ENCODE assay signal across 2 cellular contexts in the genomic region with DNA sequence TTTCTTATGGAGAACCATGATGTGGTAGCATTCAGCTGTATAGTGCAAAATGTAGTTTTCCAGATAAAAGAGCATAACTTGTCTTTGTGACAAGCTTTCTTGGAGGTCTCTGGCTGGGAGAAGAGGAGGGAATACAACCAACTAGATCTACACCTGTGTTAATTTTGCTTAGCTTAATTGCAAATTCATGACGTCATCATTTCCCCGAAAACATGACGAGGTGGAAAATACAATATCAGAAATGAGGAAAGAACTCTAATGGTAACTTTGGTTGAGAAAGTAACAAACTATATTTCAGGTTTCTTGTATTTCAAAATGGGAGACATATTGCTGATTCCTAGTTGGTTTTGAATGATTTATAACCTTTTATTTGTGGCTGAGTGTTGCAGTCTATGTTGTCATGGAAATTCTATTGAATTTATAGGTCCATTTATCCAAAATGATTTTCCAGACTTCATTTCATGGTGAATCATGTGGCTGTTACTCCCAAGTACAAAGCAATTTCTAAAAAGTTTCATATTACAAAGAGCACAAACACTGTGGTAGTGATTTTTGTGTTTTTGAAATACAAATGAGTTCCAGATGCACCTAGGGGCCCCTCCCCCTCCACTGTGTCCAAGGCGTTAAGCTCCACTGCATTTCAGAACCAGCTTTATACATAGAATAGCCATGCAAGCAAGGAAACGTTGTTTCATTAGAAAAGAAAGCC.
TF ChIP-seq lines count a peak whose summit lies in the region.

No MANE protein-coding gene starts in this region.

TF ChIP-seq in HepG2, 621 proteins besides CTCF, POLR2A, EP300 and RAD21:
- TF ChIP-seq MAFK (conservative IDR thresholded peaks at IDR 0.05 in 1 of 2, IDR thresholded peaks at IDR 0.05 in 1 of 2; ENCODE audit: low read length in 2 of 2) = peak; percentile 22 to 43; a peak in 1 of 4 replicates
- TF ChIP-seq, protein P1, sequence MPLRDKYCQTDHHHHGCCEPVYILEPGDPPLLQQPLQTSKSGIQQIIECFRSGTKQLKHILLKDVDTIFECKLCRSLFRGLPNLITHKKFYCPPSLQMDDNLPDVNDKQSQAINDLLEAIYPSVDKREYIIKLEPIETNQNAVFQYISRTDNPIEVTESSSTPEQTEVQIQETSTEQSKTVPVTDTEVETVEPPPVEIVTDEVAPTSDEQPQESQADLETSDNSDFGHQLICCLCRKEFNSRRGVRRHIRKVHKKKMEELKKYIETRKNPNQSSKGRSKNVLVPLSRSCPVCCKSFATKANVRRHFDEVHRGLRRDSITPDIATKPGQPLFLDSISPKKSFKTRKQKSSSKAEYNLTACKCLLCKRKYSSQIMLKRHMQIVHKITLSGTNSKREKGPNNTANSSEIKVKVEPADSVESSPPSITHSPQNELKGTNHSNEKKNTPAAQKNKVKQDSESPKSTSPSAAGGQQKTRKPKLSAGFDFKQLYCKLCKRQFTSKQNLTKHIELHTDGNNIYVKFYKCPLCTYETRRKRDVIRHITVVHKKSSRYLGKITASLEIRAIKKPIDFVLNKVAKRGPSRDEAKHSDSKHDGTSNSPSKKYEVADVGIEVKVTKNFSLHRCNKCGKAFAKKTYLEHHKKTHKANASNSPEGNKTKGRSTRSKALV (CRISPR knock-in tag; IDR thresholded peaks at IDR 0.05) = no peak
- TF ChIP-seq MAFF (IDR thresholded peaks at IDR 0.05; ENCODE audit: low read depth, low read length) = peak; percentile 35; the same call in 1 of the 2 replicates
- peak; percentile 79 for TF ChIP-seq ATF7 (IDR thresholded peaks at IDR 0.05)
- no peak for TF ChIP-seq ATF7 (CRISPR knock-in tag; IDR thresholded peaks at IDR 0.05)
TF ChIP-seq in HepG2: peak in this region for 3.

TF ChIP-seq in GM12878, 131 proteins besides CTCF, POLR2A, EP300 and RAD21:
- TF ChIP-seq FOXK2 (IDR thresholded peaks at IDR 0.05) (no peak), CEBPB (IDR thresholded peaks at IDR 0.05; ENCODE audit: borderline replicate concordance in 1 of 2, low read depth in 2 of 2, low read length in 2 of 2) (no peak), PAX5 (IDR thresholded peaks at IDR 0.05; ENCODE audit: borderline replicate concordance, low read depth, low read length) (no peak), MYC (IDR thresholded peaks at IDR 0.05; ENCODE audit: insufficient read depth, insufficient read length, insufficient replicate concordance, low read length, severe bottlenecking) (no peak), PAX8 (IDR thresholded peaks at IDR 0.05) (no peak), ATF7 (IDR thresholded peaks at IDR 0.05; ENCODE audit: low read depth) (peak; percentile 78), ZNF24 (IDR thresholded peaks at IDR 0.05) (no peak), JUND (IDR thresholded peaks at IDR 0.05; ENCODE audit: low read depth, low read length) (no peak)
